In the genomic region with DNA sequence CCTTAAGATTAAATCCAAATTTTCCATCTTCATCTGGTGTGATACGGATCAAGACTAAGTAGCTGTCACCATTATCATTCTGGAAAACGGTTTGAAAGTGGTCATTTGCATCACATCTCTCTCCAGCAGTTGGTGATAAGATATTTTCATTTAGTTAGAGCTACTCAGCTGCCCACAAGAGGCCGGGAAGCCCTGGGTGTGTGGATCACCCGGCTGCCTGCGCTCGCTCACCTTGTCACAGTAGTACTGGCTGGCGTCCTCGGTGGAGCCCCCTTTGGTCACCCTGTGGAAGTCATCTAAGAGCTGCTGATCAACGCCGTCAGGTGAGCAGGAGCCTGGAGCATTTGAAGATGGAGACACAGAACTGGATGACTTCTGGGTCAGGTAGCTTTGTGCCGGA, we compare ENCODE assay signal across 1 cellular context.
TF ChIP-seq lines count a peak whose summit lies in the region.

No MANE protein-coding gene starts in this region.

TF ChIP-seq in K562, 482 proteins besides CTCF, POLR2A, EP300 and RAD21 (continued from another document):
- no peak for TF ChIP-seq YY1 (IDR thresholded peaks at IDR 0.05; ENCODE audit: borderline replicate concordance in 1 of 3, control insufficient read depth in 1 of 3, extremely low read depth in 1 of 3, insufficient read depth in 3 of 3, insufficient read length in 1 of 3, insufficient replicate concordance in 2 of 3, low read depth in 1 of 3, low read length in 2 of 3)
